23 cellular contexts compared by ENCODE assay signal in genomic region chr18:30432349-30432748, GRCh38.
"Had no signal": no experiment of that assay in that cellular context is flagged by ENCODE, and none has a peak within 500 bp of the region (broad histone marks: within the 10 kb centered on the region; RNA-seq: fewer than 3 reads in every experiment).

No MANE protein-coding gene starts in this region.

- H3K27me3 Mint-ChIP-seq: activated naive CD8-positive, alpha-beta T cell treated with anti-CD3 and anti-CD28 coated beads, Interleukin-2, amount 10 ng/mL, durations not matched to agents 7 days and 5 days; T-cell had no signal

- H3K4me3 Mint-ChIP-seq: activated CD8-positive, alpha-beta T cell treated with anti-CD3 and anti-CD28 coated beads, Interleukin-2, amount 10 ng/mL, durations not matched to agents 7 days and 5 days; activated naive CD8-positive, alpha-beta T cell treated with anti-CD3 and anti-CD28 coated beads, Interleukin-2, amount 10 ng/mL, durations not matched to agents 7 days and 5 days; T-cell had no signal

- H3K36me3 Mint-ChIP-seq: activated naive CD8-positive, alpha-beta T cell treated with anti-CD3 and anti-CD28 coated beads, Interleukin-2, amount 10 ng/mL, durations not matched to agents 7 days and 5 days; T-cell had no signal

- H3K4me1 Mint-ChIP-seq: activated naive CD8-positive, alpha-beta T cell treated with anti-CD3 and anti-CD28 coated beads, Interleukin-2, amount 10 ng/mL, durations not matched to agents 7 days and 5 days; T-cell had no signal

- H3K27ac Mint-ChIP-seq: activated CD8-positive, alpha-beta T cell treated with anti-CD3 and anti-CD28 coated beads, Interleukin-2, amount 10 ng/mL, durations not matched to agents 7 days and 5 days; activated naive CD8-positive, alpha-beta T cell treated with anti-CD3 and anti-CD28 coated beads, Interleukin-2, amount 10 ng/mL, durations not matched to agents 7 days and 5 days; T-cell had no signal

- DNase-seq: activated CD4-positive, alpha-beta T cell treated with anti-CD3 and anti-CD28 coated beads for 48 hours; activated CD4-positive, alpha-beta T cell treated with anti-CD3 and anti-CD28 coated beads, Interleukin-2, amount 50 U/mL, for 4 hours; activated CD4-positive, CD25-positive, alpha-beta regulatory T cell treated with anti-CD3 and anti-CD28 coated beads, Interleukin-2, amount 50 U/mL, for 72 hours; activated CD8-positive, alpha-beta memory T cell treated with anti-CD3 and anti-CD28 coated beads, Interleukin-2, amount 50 U/mL, for 48 hours; activated CD8-positive, alpha-beta T cell treated with anti-CD3 and anti-CD28 coated beads, Interleukin-2, amount 10 ng/mL, durations not matched to agents 7 days and 5 days; activated naive CD4-positive, alpha-beta T cell treated with anti-CD3 and anti-CD28 coated beads, Interleukin-2, amount 50 U/mL, for 16 hours; activated naive CD8-positive, alpha-beta T cell treated with anti-CD3 and anti-CD28 coated beads, Interleukin-2, amount 10 ng/mL, durations not matched to agents 7 days and 5 days; activated T-cell treated with anti-CD3 and anti-CD28 coated beads, Interleukin-2, amount 50 U/mL, for 1 hour; adrenal gland; aorta; caudate nucleus; colonic mucosa; KG1; NCI-H1048; NCI-H1436 treated with DMSO at 0.1 percent for 48 hours; NCI-H187; NCI-H2081; NCI-H2171; NCI-H2227 treated with DMSO at 0.1 percent for 48 hours; NCI-H69; T-cell; T-helper 2 cell; T1000 had no signal
